24 cellular contexts compared by ENCODE assay signal in the genomic region with DNA sequence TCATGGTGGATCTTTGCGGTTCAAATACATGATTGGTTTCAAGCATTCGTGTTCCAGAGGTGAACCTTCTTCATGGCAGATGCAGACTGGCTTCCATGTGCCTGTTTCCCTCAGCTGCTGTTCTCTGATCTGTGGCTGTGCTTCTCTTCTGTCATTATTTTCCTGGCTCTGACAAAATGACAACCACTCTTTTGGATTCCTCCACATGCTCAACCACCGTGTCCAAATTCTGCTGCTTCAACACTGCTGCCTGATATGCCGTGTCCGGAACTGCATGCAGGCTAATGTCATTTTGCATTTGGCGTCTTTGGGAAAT.
"Had no signal": no experiment of that assay in that cellular context is flagged by ENCODE, and none has a peak within 500 bp of the region (broad histone marks: within the 10 kb centered on the region; RNA-seq: fewer than 3 reads in every experiment).

No MANE protein-coding gene starts in this region.

- H3K27me3 ChIP-seq: esophagus muscularis mucosa, gastrocnemius medialis, right atrium auricular region, tibial artery had no signal

- H3K36me3 ChIP-seq: esophagus muscularis mucosa, gastrocnemius medialis, right atrium auricular region, tibial artery had no signal

- ATAC-seq: activated CD8-positive, alpha-beta memory T cell treated with anti-CD3 and anti-CD28 coated beads, Interleukin-2, amount 10 ng/mL, durations not matched to agents 7 days and 5 days; activated CD8-positive, alpha-beta T cell treated with anti-CD3 and anti-CD28 coated beads for 36 hours; activated naive CD8-positive, alpha-beta T cell treated with anti-CD3 and anti-CD28 coated beads, Interleukin-2, amount 50 U/mL, for 24 hours; effector memory CD8-positive, alpha-beta T cell; gastrocnemius medialis; psoas muscle; stimulated activated naive CD8-positive, alpha-beta T cell treated with anti-CD3 and anti-CD28 coated beads, Interleukin-15, amount 100 ng/mL, for 72 hours; T-helper 17 cell had no signal

- H3K4me1 ChIP-seq: esophagus muscularis mucosa, gastrocnemius medialis, right atrium auricular region, tibial artery had no signal

- FAIRE-seq: endothelial cell of umbilical vein, islet of Langerhans had no signal

- H3K27ac ChIP-seq: esophagus muscularis mucosa, gastrocnemius medialis, psoas muscle, right atrium auricular region, tibial artery had no signal

- H3K4me3 ChIP-seq: esophagus muscularis mucosa, gastrocnemius medialis, psoas muscle, right atrium auricular region, tibial artery had no signal

- H3K9me3 ChIP-seq: esophagus muscularis mucosa, gastrocnemius medialis, psoas muscle, right atrium auricular region, tibial artery had no signal

- DNase-seq: activated CD4-positive, alpha-beta T cell treated with anti-CD3 and anti-CD28 coated beads for 4 hours; activated CD4-positive, CD25-positive, alpha-beta regulatory T cell; activated CD8-positive, alpha-beta memory T cell treated with anti-CD3 and anti-CD28 coated beads, Interleukin-2, amount 10 ng/mL, durations not matched to agents 7 days and 5 days; activated CD8-positive, alpha-beta T cell treated with anti-CD3 and anti-CD28 coated beads for 36 hours; activated gamma-delta T cell; activated naive CD4-positive, alpha-beta T cell treated with anti-CD3 and anti-CD28 coated beads, Interleukin-2, amount 50 U/mL, for 16 hours; activated naive CD8-positive, alpha-beta T cell treated with anti-CD3 and anti-CD28 coated beads, Interleukin-2, amount 50 U/mL, for 24 hours; activated T-cell treated with anti-CD3 and anti-CD28 coated beads for 4 hours; dermis blood vessel endothelial cell; effector memory CD8-positive, alpha-beta T cell; gastrocnemius medialis; head of caudate nucleus; hypothalamus; naive B cell; psoas muscle; stimulated activated CD4-positive, alpha-beta T cell treated with anti-CD3 and anti-CD28 coated beads, Interleukin-12 subunit alpha, Interleukin-12 subunit beta, amount 100 ng/mL, for 4 hours; stimulated activated naive CD8-positive, alpha-beta T cell treated with anti-CD3 and anti-CD28 coated beads, Interleukin-15, amount 100 ng/mL, for 72 hours; SW 1271; T-helper 17 cell; tibial artery had no signal
